9 cellular contexts compared by ENCODE assay signal in genomic region chr6:106556368-106556960, GRCh38.
DNase-seq lines count a peak whose midpoint lies in the region; ATAC-seq and TF ChIP-seq lines count a peak whose summit lies in the region.
"Had no signal": no experiment of that assay in that cellular context is flagged by ENCODE, and none has a peak within 500 bp of the region (broad histone marks: within the 10 kb centered on the region; RNA-seq: fewer than 3 reads in every experiment).

No MANE protein-coding gene starts in this region.

- DNase-seq in ACHN (peak; percentile 38), SK-MEL-5 (ENCODE audit: low read depth, low spot score) (peak; percentile 48), glomerular visceral epithelial cell (ENCODE audit: extremely low spot score) (peak; percentile 25), NCI-H146 treated with DMSO at 0.1 percent for 48 hours (lab: John Stamatoyannopoulos, UW; ENCODE audit: unreplicated experiment) (no peak), mucosa of descending colon (no peak)
- DNase-seq: adrenal gland had no signal

- intact Hi-C loops in mucosa of descending colon (cut with DNase I, micrococcal nuclease) = no loop called here

- ATAC-seq in HG02642 (IDR thresholded peaks at IDR 0.05; ENCODE audit: poor library complexity, unreplicated experiment) (no peak), GM19467 (IDR thresholded peaks at IDR 0.05; ENCODE audit: unreplicated experiment) (no peak), mucosa of descending colon (no peak)

- TF ChIP-seq CTCF in GM12872 (IDR thresholded peaks at IDR 0.05; ENCODE audit: insufficient read depth, low read depth, low read length) = peak; percentile 34; the same call in 1 of the 3 replicates
- TF ChIP-seq CTCF in mucosa of descending colon (IDR thresholded peaks at IDR 0.05) = no peak

- H3K4me1 ChIP-seq in mucosa of descending colon (ENCODE audit: low read depth) = no peaks in the 10 kb centered on the region
- H3K4me1 ChIP-seq: adrenal gland had no signal

- H3K4me3 ChIP-seq in mucosa of descending colon = no peak overlapping the region
- H3K4me3 ChIP-seq: adrenal gland had no signal

- H3K36me3 ChIP-seq in mucosa of descending colon (ENCODE audit: low read depth) = no peaks in the 10 kb centered on the region
- H3K36me3 ChIP-seq: adrenal gland had no signal

- no peaks in the 10 kb centered on the region for H3K9me3 ChIP-seq in mucosa of descending colon
- H3K9me3 ChIP-seq: adrenal gland had no signal

- in situ Hi-C loops in ACHN (cut with HindIII; ENCODE audit: low pct_ligation_motif_present, low pct_unique_long_range_greater_than_20kb, low sequenced_read_pairs) (loop anchor here (25.0 kb wide), 1 partner anchor 119 kb away; no protein-coding TSS in a partner anchor), SK-MEL-5 (cut with HindIII; ENCODE audit: low pct_unique_long_range_greater_than_20kb, low sequenced_read_pairs) (loop anchor here (10.0 kb wide), 1 partner anchor 112 kb away; no protein-coding TSS in a partner anchor)

Comparison
In these comparisons a context has a peak if more than half of its experiments do, and no peak if none do; other contexts are left out.
1. DNase-seq: peak in ACHN (single experiment), SK-MEL-5 (single experiment) and glomerular visceral epithelial cell (single experiment); none in NCI-H146 treated with DMSO at 0.1 percent for 48 hours (single experiment) and mucosa of descending colon (0 of 3).